ENCODE assay signal across 8 cellular contexts in the genomic region with DNA sequence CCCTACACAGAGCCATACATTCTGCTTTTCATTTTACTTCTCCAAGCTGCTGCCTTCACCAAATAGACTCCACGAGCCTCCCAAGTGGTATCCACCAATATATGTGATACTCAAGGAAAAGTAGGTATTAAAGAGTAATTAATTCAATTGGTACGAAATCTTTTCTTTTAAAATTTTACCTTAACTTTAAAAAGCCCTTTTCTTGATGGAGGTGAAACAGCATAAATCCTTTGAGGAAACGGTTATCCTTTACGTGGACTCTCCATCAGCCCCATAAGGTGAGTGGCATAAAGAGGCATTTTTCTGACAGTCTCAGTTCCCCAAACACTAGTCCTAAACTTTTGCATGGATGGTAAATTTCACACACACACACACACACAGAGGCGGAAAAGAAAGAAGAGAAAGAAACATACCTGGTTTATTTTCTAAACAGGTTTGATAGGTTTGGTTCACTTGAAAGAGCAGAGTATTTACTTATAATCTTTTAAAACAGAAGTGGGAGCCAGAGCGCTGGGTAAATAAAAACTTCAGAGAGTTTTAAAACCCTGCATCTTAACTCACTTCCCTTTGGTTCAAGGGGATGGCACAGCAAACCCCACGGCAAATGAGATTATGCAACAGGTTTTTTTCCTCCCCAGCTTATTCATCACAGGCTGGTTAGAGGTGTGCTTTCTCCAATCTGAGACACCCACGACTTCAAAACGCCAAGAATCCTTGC. TPM values are rescaled to one million over a fixed set of nuclear protein-coding genes. Genes with fewer than 3 reads are reported as not detected.
DNase-seq lines count a peak whose midpoint lies in the region; ATAC-seq and TF ChIP-seq lines count a peak whose summit lies in the region.

No MANE protein-coding gene starts in this region.

- WGBS in upper lobe of left lung, 2 donors: 16 to 23% methylated on average over 9 of the region's 9 CpGs

- peaks cover 46% of the 10 kb centered on the region for H3K79me2 ChIP-seq in PC-3 (ENCODE audit: low read length)

- peak overlapping the region; percentile 99 for H3K4me2 ChIP-seq in PC-3 (ENCODE audit: low read length)

- peak overlapping the region; percentile 86 for H3K27ac Mint-ChIP-seq in Caco-2 (ENCODE audit: unreplicated experiment)
- peak overlapping the region; percentile 92 for H3K27ac Mint-ChIP-seq in activated T-helper 2 cell treated with anti-CD3 and anti-CD28 coated beads, Interferon-gamma antibody, Interleukin-2, Interleukin-4, amounts not matched to agents 10 μg/mL and 5 μg/mL and 100 μg/mL, durations not matched to agents 14 hours and 24 hours and 36 hours

- H3K27me3 ChIP-seq in Caco-2 (replicated peaks; ENCODE audit: control insufficient read depth, insufficient read depth, low read length) (no peaks in the 10 kb centered on the region), H7 (ENCODE audit: control insufficient read depth, insufficient read depth, low read length) (no peaks in the 10 kb centered on the region; the same call in 1 of the 2 replicates), PC-3 (ENCODE audit: low read length) (no peaks in the 10 kb centered on the region), neuron (ENCODE audit: insufficient read depth, low read length) (no peaks in the 10 kb centered on the region), upper lobe of left lung (no peaks in the 10 kb centered on the region)

- POLR2A ChIA-PET in Caco-2 (lab: Charles Lee): interaction anchor here (0.6 to 1.5 kb wide), 3 partner anchors 11 to 157 kb away, joined by 3 to 5 read pairs (median 3); a partner anchor contains a TSS
- POLR2A ChIA-PET in PC-3 (lab: Charles Lee; ENCODE audit: unreplicated experiment): no interaction called here

- peak in 2 of 4 donors; percentile 76 to 82 for TF ChIP-seq POLR2A in upper lobe of left lung (IDR thresholded peaks at IDR 0.05)

- intact Hi-C loops in Caco-2 (cut with micrococcal nuclease; ENCODE audit: unreplicated experiment) (loop anchor here (1.0 to 5.0 kb wide), 2 partner anchors 27 to 108 kb away; no protein-coding TSS in a partner anchor), PC-3 (cut with micrococcal nuclease) (loop anchor here (5.0 to 10.0 kb wide), 4 partner anchors 52 to 163 kb away; a partner anchor contains a TSS)
- intact Hi-C loops in activated T-helper 2 cell treated with anti-CD3 and anti-CD28 coated beads, Interferon-gamma antibody, Interleukin-2, Interleukin-4, amounts not matched to agents 10 μg/mL and 5 μg/mL and 100 μg/mL, durations not matched to agents 14 hours and 24 hours and 36 hours (cut with micrococcal nuclease): loop anchor here (2.0 to 5.0 kb wide), 5 partner anchors 48 to 164 kb away; a partner anchor contains a TSS

- H3K36me3 Mint-ChIP-seq in Caco-2 (ENCODE audit: insufficient read depth, unreplicated experiment): peaks cover 56% of the 10 kb centered on the region
- peaks cover 43% of the 10 kb centered on the region for H3K36me3 Mint-ChIP-seq in activated T-helper 2 cell treated with anti-CD3 and anti-CD28 coated beads, Interferon-gamma antibody, Interleukin-2, Interleukin-4, amounts not matched to agents 10 μg/mL and 5 μg/mL and 100 μg/mL, durations not matched to agents 14 hours and 24 hours and 36 hours (ENCODE audit: low read depth)

- peaks cover 4% of the 10 kb centered on the region for H3F3A ChIP-seq in PC-3 (ENCODE audit: low read length, unreplicated experiment)

- H3K36me3 ChIP-seq in Caco-2 (ENCODE audit: control insufficient read depth, insufficient read depth, low read length) (no peaks in the 10 kb centered on the region; the same call in 1 of the 2 replicates), H7 (replicated peaks; ENCODE audit: control insufficient read depth, insufficient read depth, low read length) (no peaks in the 10 kb centered on the region), PC-3 (ENCODE audit: low read depth, low read length) (no peaks in the 10 kb centered on the region), neuron (ENCODE audit: insufficient read depth, low read length) (peaks cover 2% of the 10 kb centered on the region), upper lobe of left lung (no peaks in the 10 kb centered on the region)

- CTCF ChIA-PET in Caco-2 (lab: Charles Lee) (no interaction called here), PC-3 (lab: Charles Lee) (no interaction called here)

- H3K4me3 ChIP-seq in Caco-2 (ENCODE audit: low read depth, low read length) (peak overlapping the region; percentile 78), H7 (ENCODE audit: insufficient read depth, low read depth, low read length) (peak overlapping the region; percentile 80), PC-3 (ENCODE audit: low read length) (peak overlapping the region; percentile 90), fibroblast of the aortic adventitia (ENCODE audit: low read depth, low read length) (peak overlapping the region; percentile 88), neuron (ENCODE audit: low read length) (peak overlapping the region; percentile 100), upper lobe of left lung (peak overlapping the region; percentile 75 to 79 (median 77))

- H3K9ac ChIP-seq in PC-3 (ENCODE audit: low read length): peak overlapping the region; percentile 99

- ATAC-seq in PC-3 (peak; percentile 52), upper lobe of left lung (ENCODE audit: low FRiP score in 2 of 2) (peak; percentile 70 to 86), HG03025 (IDR thresholded peaks at IDR 0.05; ENCODE audit: low FRiP score, unreplicated experiment) (no peak)

- peak; percentile 75 to 82 for DNase-seq in Caco-2
- peak; percentile 28 for DNase-seq in H7
- DNase-seq in PC-3: peak; percentile 79
- peak; percentile 58 for DNase-seq in activated T-helper 2 cell treated with anti-CD3 and anti-CD28 coated beads, Interferon-gamma antibody, Interleukin-2, Interleukin-4, amounts not matched to agents 10 μg/mL and 5 μg/mL and 100 μg/mL, durations not matched to agents 14 hours and 24 hours and 36 hours (ENCODE audit: low spot score)
- peak; percentile 65 for DNase-seq in fibroblast of the aortic adventitia (ENCODE audit: low read depth)
- DNase-seq in upper lobe of left lung: peak in 1 of 2 donors; percentile 72

- H3K27me3 Mint-ChIP-seq in Caco-2 (ENCODE audit: insufficient read depth, unreplicated experiment): no peaks in the 10 kb centered on the region
- H3K27me3 Mint-ChIP-seq in activated T-helper 2 cell treated with anti-CD3 and anti-CD28 coated beads, Interferon-gamma antibody, Interleukin-2, Interleukin-4, amounts not matched to agents 10 μg/mL and 5 μg/mL and 100 μg/mL, durations not matched to agents 14 hours and 24 hours and 36 hours (ENCODE audit: low read depth): no peaks in the 10 kb centered on the region

- H4K20me1 ChIP-seq in PC-3 (ENCODE audit: low read length): no peaks in the 10 kb centered on the region

- TSS peak; percentile 45 for BruUV-seq in Caco-2 (replicated peaks; lab: Mats Ljungman, UMichigan)
- TSS peak; percentile 80 for BruUV-seq in PC-3 (replicated peaks; lab: Mats Ljungman, UMichigan)

- TF ChIP-seq EP300 in upper lobe of left lung (IDR thresholded peaks at IDR 0.05): peak in 1 of 4 donors; percentile 62

- H3K9me3 Mint-ChIP-seq in Caco-2 (ENCODE audit: unreplicated experiment): peaks cover 11% of the 10 kb centered on the region
- peaks cover 5% of the 10 kb centered on the region for H3K9me3 Mint-ChIP-seq in activated T-helper 2 cell treated with anti-CD3 and anti-CD28 coated beads, Interferon-gamma antibody, Interleukin-2, Interleukin-4, amounts not matched to agents 10 μg/mL and 5 μg/mL and 100 μg/mL, durations not matched to agents 14 hours and 24 hours and 36 hours

- no peaks in the 10 kb centered on the region for H3K9me2 ChIP-seq in PC-3 (replicated peaks; ENCODE audit: low read length)

- TF ChIP-seq CTCF in Caco-2 (IDR thresholded peaks at IDR 0.05; ENCODE audit: insufficient read depth in 1 of 2, low read depth in 1 of 2, low read length in 1 of 2, severe bottlenecking in 1 of 2, unreplicated experiment in 1 of 2) (no peak), PC-3 (conservative IDR thresholded peaks at IDR 0.05; ENCODE audit: low read depth, low read length) (peak; percentile 14; the same call in 1 of the 2 replicates), fibroblast of the aortic adventitia (IDR thresholded peaks at IDR 0.05; ENCODE audit: insufficient read depth, low read length) (no peak), upper lobe of left lung (IDR thresholded peaks at IDR 0.05) (no peak)

- peaks cover 33% of the 10 kb centered on the region for H3K4me1 ChIP-seq in Caco-2
- peaks cover 23% of the 10 kb centered on the region for H3K4me1 ChIP-seq in PC-3 (ENCODE audit: insufficient read depth, low read length)
- peaks cover 34% of the 10 kb centered on the region for H3K4me1 ChIP-seq in neuron (ENCODE audit: insufficient read depth, low read length)
- peaks cover 15 to 37% (median 21%) of the 10 kb centered on the region in 4 donors for H3K4me1 ChIP-seq in upper lobe of left lung

- H3K9me3 ChIP-seq in Caco-2 (no peaks in the 10 kb centered on the region), PC-3 (ENCODE audit: low read length) (no peaks in the 10 kb centered on the region), neuron (ENCODE audit: low read length) (peaks cover 3% of the 10 kb centered on the region), upper lobe of left lung (no peaks in the 10 kb centered on the region)

- H3K27ac ChIP-seq in PC-3 (ENCODE audit: low read length): peak overlapping the region; percentile 98
- peak overlapping the region; percentile 100 for H3K27ac ChIP-seq in upper lobe of left lung

- peak overlapping the region; percentile 79 for H3K4me3 Mint-ChIP-seq in Caco-2 (ENCODE audit: unreplicated experiment)
- peak overlapping the region; percentile 95 for H3K4me3 Mint-ChIP-seq in activated T-helper 2 cell treated with anti-CD3 and anti-CD28 coated beads, Interferon-gamma antibody, Interleukin-2, Interleukin-4, amounts not matched to agents 10 μg/mL and 5 μg/mL and 100 μg/mL, durations not matched to agents 14 hours and 24 hours and 36 hours (ENCODE audit: low read depth)

- H2AFZ ChIP-seq in PC-3 (ENCODE audit: low read length) (peak overlapping the region; percentile 60; the same call in 1 of the 2 replicates), neuron (ENCODE audit: low read depth, low read length) (no peak overlapping the region)

- peaks cover 35% of the 10 kb centered on the region for H3K4me1 Mint-ChIP-seq in Caco-2 (ENCODE audit: low read depth, unreplicated experiment)
- peaks cover 43% of the 10 kb centered on the region for H3K4me1 Mint-ChIP-seq in activated T-helper 2 cell treated with anti-CD3 and anti-CD28 coated beads, Interferon-gamma antibody, Interleukin-2, Interleukin-4, amounts not matched to agents 10 μg/mL and 5 μg/mL and 100 μg/mL, durations not matched to agents 14 hours and 24 hours and 36 hours (ENCODE audit: low read depth)

RNA-seq across cellular contexts. Expression of a gene that starts 1.9 kb away (rescaled TPM):
- 63.9 and 76.8 TPM in 2 replicates for total RNA-seq in Caco-2 (2022)
- total RNA-seq in H7 (2014; rRNA removed; shearing (Covaris generic)): 13.6 and 17.2 TPM in 2 replicates
- 4.4 and 6.7 TPM in 2 replicates for total RNA-seq in PC-3 (2014; rRNA removed)
- 64.7 and 66.5 TPM in 2 replicates for total RNA-seq in activated T-helper 2 cell treated with anti-CD3 and anti-CD28 coated beads, Interferon-gamma antibody, Interleukin-2, Interleukin-4, amounts not matched to agents 10 μg/mL and 5 μg/mL and 100 μg/mL, durations not matched to agents 14 hours and 24 hours and 36 hours
- total RNA-seq in fibroblast of the aortic adventitia (ENCODE audit: low replicate concordance): 5.9 and 6.8 TPM in 2 replicates
- 10 to 100 TPM; 23.7 to 51.6 (median 41.7) TPM for total RNA-seq in upper lobe of left lung

RNA-seq across cellular contexts. Expression of a gene that starts 50.9 kb away (rescaled TPM):
- 25.0 and 26.3 TPM in 2 replicates for total RNA-seq in Caco-2 (2022)
- total RNA-seq in H7 (2014; rRNA removed; shearing (Covaris generic)): 28.1 and 33.7 TPM in 2 replicates
- 11.7 and 14.2 TPM in 2 replicates for total RNA-seq in PC-3 (2014; rRNA removed)
- 22.3 and 23.3 TPM in 2 replicates for total RNA-seq in activated T-helper 2 cell treated with anti-CD3 and anti-CD28 coated beads, Interferon-gamma antibody, Interleukin-2, Interleukin-4, amounts not matched to agents 10 μg/mL and 5 μg/mL and 100 μg/mL, durations not matched to agents 14 hours and 24 hours and 36 hours
- total RNA-seq in fibroblast of the aortic adventitia (ENCODE audit: low replicate concordance): 44.6 and 49.9 TPM in 2 replicates
- 10 to 100 TPM; 40.1 to 74.2 (median 48.2) TPM for total RNA-seq in upper lobe of left lung
